ENCODE assay signal across 9 cellular contexts in the genomic region with DNA sequence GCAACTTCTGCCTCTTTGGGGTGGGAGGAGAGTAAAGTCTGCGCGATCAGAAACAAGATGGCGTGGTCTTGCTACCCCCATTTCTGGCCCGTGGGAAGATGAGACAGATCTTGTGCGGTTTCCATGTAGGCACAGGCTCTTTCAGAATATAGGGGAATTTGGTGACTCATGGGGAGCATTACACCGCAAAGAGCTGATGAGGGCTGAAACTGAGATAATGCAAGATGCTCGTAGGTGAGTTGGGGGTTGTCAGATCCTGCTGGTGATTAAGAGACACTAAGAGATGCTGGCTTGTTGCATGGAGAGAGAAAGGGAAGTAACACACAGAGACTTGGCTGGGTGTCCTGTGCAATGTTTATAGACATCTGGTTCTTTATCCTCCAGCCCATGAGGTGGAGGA. TPM values are rescaled to one million over a fixed set of nuclear protein-coding genes. Genes with fewer than 3 reads are reported as not detected.
DNase-seq lines count a peak whose midpoint lies in the region; ATAC-seq and TF ChIP-seq lines count a peak whose summit lies in the region.
"Had no signal": no experiment of that assay in that cellular context is flagged by ENCODE, and none has a peak within 500 bp of the region (broad histone marks: within the 10 kb centered on the region; RNA-seq: fewer than 3 reads in every experiment).

No MANE protein-coding gene starts in this region.

- H3K9ac ChIP-seq in BLaER1 treated with 17β-estradiol and CSF1 and Interleukin-3, amounts not matched to agents 10 nM and 100 nM: no peak overlapping the region

- peaks cover 3% of the 10 kb centered on the region for H3K4me1 Mint-ChIP-seq in T-helper 2 cell treated with Interferon-gamma antibody and Interleukin-4, amounts not matched to agents 5 μg/mL and 100 μg/mL, for 36 hours (ENCODE audit: low read depth)

- H3K36me3 Mint-ChIP-seq in T-helper 2 cell treated with Interferon-gamma antibody and Interleukin-4, amounts not matched to agents 5 μg/mL and 100 μg/mL, for 36 hours (ENCODE audit: low read depth): no peaks in the 10 kb centered on the region

- no peak overlapping the region for H3K27ac ChIP-seq in BLaER1 treated with 17β-estradiol and CSF1 and Interleukin-3, amounts not matched to agents 10 nM and 100 nM

- peaks cover 36% of the 10 kb centered on the region for H3K27me3 Mint-ChIP-seq in T-helper 2 cell treated with Interferon-gamma antibody and Interleukin-4, amounts not matched to agents 5 μg/mL and 100 μg/mL, for 36 hours (ENCODE audit: low read depth)

- 0 out of 22 replicates have a peak, but pooled peaks cover 0 to 6% (median 0%) of the 10 kb centered on the region in 11 experiments for H4K20me1 ChIP-seq in BLaER1 treated with 17β-estradiol and CSF1 and Interleukin-3, amounts not matched to agents 10 nM and 100 nM

- TF ChIP-seq CTCF in WI38 (IDR thresholded peaks at IDR 0.05; ENCODE audit: low read depth, low read length): no peak
- no peak for TF ChIP-seq CTCF in kidney epithelial cell (IDR thresholded peaks at IDR 0.05; ENCODE audit: insufficient read depth, low read length, poor library complexity, severe bottlenecking)
- TF ChIP-seq CTCF in BE2C (IDR thresholded peaks at IDR 0.05; ENCODE audit: low read depth, low read length): no peak

- peaks cover 0 to 11% (median 5%) of the 10 kb centered on the region in 11 experiments; a peak in 3 of 22 replicates for H3K36me3 ChIP-seq in BLaER1 treated with 17β-estradiol and CSF1 and Interleukin-3, amounts not matched to agents 10 nM and 100 nM
- H3K36me3 ChIP-seq in kidney epithelial cell (ENCODE audit: control insufficient read depth, insufficient read depth, low read length) (no peaks in the 10 kb centered on the region), BE2C (no peaks in the 10 kb centered on the region)

- DNase-seq in kidney epithelial cell (ENCODE audit: low read depth): no peak
- DNase-seq in T-helper 2 cell treated with Interferon-gamma antibody and Interleukin-4, amounts not matched to agents 5 μg/mL and 100 μg/mL, for 36 hours (ENCODE audit: low spot score): no peak
- DNase-seq in BE2C: no peak
- DNase-seq: NCI-H526 had no signal

- no peaks in the 10 kb centered on the region for H3K27me3 ChIP-seq in BLaER1 treated with 17β-estradiol and CSF1 and Interleukin-3, amounts not matched to agents 10 nM and 100 nM
- H3K27me3 ChIP-seq in kidney epithelial cell (ENCODE audit: control insufficient read depth, insufficient read depth, low read length) (no peaks in the 10 kb centered on the region), BE2C (peaks cover 54% of the 10 kb centered on the region)

- no peak overlapping the region for H3K4me3 ChIP-seq in BLaER1 treated with 17β-estradiol and CSF1 and Interleukin-3, amounts not matched to agents 10 nM and 100 nM
- peak overlapping the region; percentile 73 for H3K4me3 ChIP-seq in WI38 (ENCODE audit: low read depth, low read length)
- H3K4me3 ChIP-seq in kidney epithelial cell (ENCODE audit: low read depth, low read length): peak overlapping the region; percentile 74
- no peak overlapping the region for H3K4me3 ChIP-seq in BE2C (ENCODE audit: low read depth, low read length)

- H3K4me2 ChIP-seq in BLaER1 treated with 17β-estradiol and CSF1 and Interleukin-3, amounts not matched to agents 10 nM and 100 nM: peak overlapping the region in 10 of 11 experiments; percentile 61 to 88 (median 82); a peak in 18 of 22 replicates

- H3K9me3 Mint-ChIP-seq in T-helper 2 cell treated with Interferon-gamma antibody and Interleukin-4, amounts not matched to agents 5 μg/mL and 100 μg/mL, for 36 hours: peaks cover 15% of the 10 kb centered on the region

- H3K4me3 Mint-ChIP-seq in T-helper 2 cell treated with Interferon-gamma antibody and Interleukin-4, amounts not matched to agents 5 μg/mL and 100 μg/mL, for 36 hours: no peak overlapping the region

- peak; percentile 51 for ATAC-seq in GM21423 (IDR thresholded peaks at IDR 0.05; ENCODE audit: unreplicated experiment)
- no peak for ATAC-seq in HG02885 (IDR thresholded peaks at IDR 0.05; ENCODE audit: poor library complexity, unreplicated experiment)
- no peak for ATAC-seq in GM21515 (IDR thresholded peaks at IDR 0.05; ENCODE audit: unreplicated experiment)

- H3K9me3 ChIP-seq in BLaER1 treated with 17β-estradiol and CSF1 and Interleukin-3, amounts not matched to agents 10 nM and 100 nM (replicated peaks in 1 of 11): peaks cover 14 to 25% (median 19%) of the 10 kb centered on the region in 11 experiments
- H3K9me3 ChIP-seq in BE2C: no peaks in the 10 kb centered on the region

- H3K27ac Mint-ChIP-seq in T-helper 2 cell treated with Interferon-gamma antibody and Interleukin-4, amounts not matched to agents 5 μg/mL and 100 μg/mL, for 36 hours: no peak overlapping the region

- H3K4me1 ChIP-seq in BLaER1 treated with 17β-estradiol and CSF1 and Interleukin-3, amounts not matched to agents 10 nM and 100 nM: peaks cover 2 to 36% (median 30%) of the 10 kb centered on the region in 10 experiments; a peak in 19 of 20 replicates
- H3K4me1 ChIP-seq in BE2C: no peaks in the 10 kb centered on the region

RNA-seq across cellular contexts. Expression of gene EVC, which starts 1.5 kb away (rescaled TPM):
- total RNA-seq in kidney epithelial cell: 41.4 and 52.7 TPM in 2 replicates
- polyA plus RNA-seq in BE2C (2012; ENCODE audit: insufficient read depth, insufficient read length, low read depth): 0.57 TPM

RNA-seq across cellular contexts. Expression of gene EVC2, which starts 4.2 kb away (rescaled TPM):
- total RNA-seq in kidney epithelial cell: 12.6 and 14.7 TPM in 2 replicates
- not detected for polyA plus RNA-seq in BE2C (2012; ENCODE audit: insufficient read depth, insufficient read length, low read depth)

Comparison
In these comparisons a context has a peak if more than half of its experiments do, and no peak if none do; other contexts are left out.
1. H3K4me3 ChIP-seq: peak in WI38 (single experiment) and kidney epithelial cell (single experiment); none in BLaER1 treated with 17β-estradiol and CSF1 and Interleukin-3, amounts not matched to agents 10 nM and 100 nM (0 of 10) and BE2C (single experiment).